Comparison of ENCODE assay signal across 8 cellular contexts in genomic region chr10:9305018-9305655, GRCh38.
DNase-seq lines count a peak whose midpoint lies in the region; ATAC-seq and TF ChIP-seq lines count a peak whose summit lies in the region.

No MANE protein-coding gene starts in this region.

- H3K36me3 ChIP-seq in SU-DHL-6 (ENCODE audit: low read length) (no peaks in the 10 kb centered on the region), vagina (no peaks in the 10 kb centered on the region), spleen (no peaks in the 10 kb centered on the region)

- H3K79me2 ChIP-seq in H9 (ENCODE audit: insufficient read depth, low read length) (no peaks in the 10 kb centered on the region), SU-DHL-6 (ENCODE audit: insufficient read depth, low read length) (no peaks in the 10 kb centered on the region)

- no peak overlapping the region for H3K56ac ChIP-seq in H9 (ENCODE audit: insufficient read length, low read depth, low read length)

- H3K9ac ChIP-seq in H9 (ENCODE audit: extremely low read depth, insufficient read length, low read length), result no peak overlapping the region
- H3K9ac ChIP-seq in SU-DHL-6 (ENCODE audit: low read length), result no peak overlapping the region

- no peak for ATAC-seq in HG03039 (IDR thresholded peaks at IDR 0.05; ENCODE audit: unreplicated experiment)

- TF ChIP-seq CTCF in AG10803 (conservative IDR thresholded peaks at IDR 0.05; ENCODE audit: low read length) (peak; percentile 59), H9 (conservative IDR thresholded peaks at IDR 0.05) (peak; percentile 69), SU-DHL-6 (IDR thresholded peaks at IDR 0.05; ENCODE audit: insufficient read depth, low read length, poor library complexity, severe bottlenecking) (peak; percentile 39), vagina (IDR thresholded peaks at IDR 0.05) (no peak), spleen (IDR thresholded peaks at IDR 0.05 in 8 of 11, conservative IDR thresholded peaks at IDR 0.05 in 3 of 11) (peak in 2 of 11 experiments; percentile 19 to 25)

- H3K36me3 Mint-ChIP-seq in H9 (ENCODE audit: insufficient read depth in 1 of 3, low read depth in 3 of 3), result no peaks in the 10 kb centered on the region

- no peak overlapping the region for H2AK5ac ChIP-seq in H9 (ENCODE audit: insufficient read length, low read length)

- H4K91ac ChIP-seq in H9 (ENCODE audit: insufficient read length, low read depth, low read length), result no peak overlapping the region

- no CpG with 5 or more reads among the region's 6 CpGs for WGBS in H9 (ENCODE audit: extremely low coverage, insufficient read length, low lambda C conversion rate)
- whole genome bisulfite sequencing in spleen, 5 donors, result 67 to 79% (median 76%) methylated on average over 6 of the region's 6 CpGs

- no peak overlapping the region for H3K4me3 Mint-ChIP-seq in H9

- H2BK12ac ChIP-seq in H9 (ENCODE audit: insufficient read length, low read depth, low read length), result no peak overlapping the region

- intact Hi-C loops in vagina (cut with DNase I) (no loop called here), spleen (cut with DNase I; ENCODE audit: low total_unique reads) (loop anchor here (10.0 kb wide), 2 partner anchors 1430 to 1780 kb away; no protein-coding TSS in a partner anchor)

- H3T11ph ChIP-seq in H9 (ENCODE audit: low read length), result no peak overlapping the region

- H2BK15ac ChIP-seq in H9 (ENCODE audit: low read depth, low read length), result no peak overlapping the region

- H3K4me1 ChIP-seq in H9 (ENCODE audit: insufficient read depth, low read length) (no peaks in the 10 kb centered on the region), vagina (no peaks in the 10 kb centered on the region), spleen (no peaks in the 10 kb centered on the region)

- H3K4me3 ChIP-seq in AG10803 (ENCODE audit: low read length) (no peak overlapping the region), SU-DHL-6 (ENCODE audit: insufficient read depth, low read length, poor library complexity, severe bottlenecking) (no peak overlapping the region), vagina (no peak overlapping the region), spleen (no peak overlapping the region)

- H3K4me1 Mint-ChIP-seq in H9, result no peaks in the 10 kb centered on the region

- TF ChIP-seq POLR2A in vagina (IDR thresholded peaks at IDR 0.05) (no peak), spleen (IDR thresholded peaks at IDR 0.05) (no peak)

- H3K9me3 Mint-ChIP-seq in H9, result no peaks in the 10 kb centered on the region

- H4K5ac ChIP-seq in H9 (ENCODE audit: insufficient read length, low read depth, low read length), result no peak overlapping the region

- H4K8ac ChIP-seq in H9 (replicated peaks; ENCODE audit: insufficient read length, low read depth, low read length), result no peak overlapping the region

- no peaks in the 10 kb centered on the region for H3K9me3 ChIP-seq in H9 (ENCODE audit: control insufficient read depth, low read depth, low read length)
- no peaks in the 10 kb centered on the region for H3K9me3 ChIP-seq in SU-DHL-6 (ENCODE audit: insufficient read depth, low read length)
- no peaks in the 10 kb centered on the region for H3K9me3 ChIP-seq in vagina
- no peaks in the 10 kb centered on the region for H3K9me3 ChIP-seq in spleen

- H3K4ac ChIP-seq in H9 (ENCODE audit: low read depth, low read length), result no peak overlapping the region

- H3K4me2 ChIP-seq in H9 (ENCODE audit: insufficient read depth, insufficient read length, low read length) (no peak overlapping the region), SU-DHL-6 (ENCODE audit: low read depth, low read length, poor library complexity, severe bottlenecking) (no peak overlapping the region)

- H3K27ac Mint-ChIP-seq in H9, result no peak overlapping the region

- H3K14ac ChIP-seq in H9 (ENCODE audit: insufficient read depth, low read length), result no peak overlapping the region

- H3K27me3 ChIP-seq in H9 (ENCODE audit: insufficient read depth, low read length) (no peaks in the 10 kb centered on the region), SU-DHL-6 (ENCODE audit: low read length) (no peaks in the 10 kb centered on the region), vagina (no peaks in the 10 kb centered on the region), spleen (replicated peaks in 1 of 7) (peaks cover 0 to 6% (median 0%) of the 10 kb centered on the region in 7 donors)

- H3K27ac ChIP-seq in H9 (ENCODE audit: insufficient read length, low read depth, low read length) (no peak overlapping the region), SU-DHL-6 (ENCODE audit: low read depth, low read length) (no peak overlapping the region), vagina (no peak overlapping the region), spleen (no peak overlapping the region)

- no peaks in the 10 kb centered on the region for H3K23me2 ChIP-seq in H9 (ENCODE audit: insufficient read length, low read depth, low read length, poor library complexity, severe bottlenecking)

- H4K20me1 ChIP-seq in H9 (ENCODE audit: control insufficient read depth, insufficient read depth, insufficient read length) (no peaks in the 10 kb centered on the region), SU-DHL-6 (ENCODE audit: low read depth, low read length) (no peaks in the 10 kb centered on the region)

- no peak overlapping the region for H3K23ac ChIP-seq in H9 (ENCODE audit: insufficient read length, low read depth, low read length)

- H3K18ac ChIP-seq in H9 (ENCODE audit: insufficient read length, low read depth, low read length), result no peak overlapping the region

- no peak overlapping the region for H2BK5ac ChIP-seq in H9 (ENCODE audit: insufficient read length, low read length)

- H3K27me3 Mint-ChIP-seq in H9 (ENCODE audit: low read depth), result no peaks in the 10 kb centered on the region; the same call in 1 of the 2 replicates

- no peaks in the 10 kb centered on the region for H3K79me1 ChIP-seq in H9 (ENCODE audit: insufficient read depth, low read depth, low read length, poor library complexity, severe bottlenecking)

- H2AFZ ChIP-seq in H9 (ENCODE audit: low read length) (no peak overlapping the region), SU-DHL-6 (ENCODE audit: low read depth, low read length, severe bottlenecking) (no peak overlapping the region)

- H3F3A ChIP-seq in SU-DHL-6 (ENCODE audit: insufficient read depth), result no peaks in the 10 kb centered on the region

- H2BK20ac ChIP-seq in H9 (ENCODE audit: low read depth, low read length, poor library complexity, severe bottlenecking), result no peak overlapping the region

- DNase-seq in AG10803 (ENCODE audit: low read depth) (peak; percentile 36), H9 (no peak), iris pigment epithelial cell (ENCODE audit: low read depth) (peak; percentile 23), vagina (ENCODE audit: extremely low spot score in 2 of 2) (no peak), spleen (no peak), amygdala (lab: John Stamatoyannopoulos, UW) (no peak)

- no peaks in the 10 kb centered on the region for H3K9me2 ChIP-seq in SU-DHL-6 (replicated peaks; ENCODE audit: insufficient read depth, low read length)

- no peak overlapping the region for H2BK120ac ChIP-seq in H9 (ENCODE audit: low read depth, low read length, poor library complexity, severe bottlenecking)

Comparison
In these comparisons a context has a peak if more than half of its experiments do, and no peak if none do; other contexts are left out.
1. DNase-seq: peak in AG10803 (single experiment) and iris pigment epithelial cell (single experiment); none in H9 (single experiment), vagina (0 of 2), spleen (single experiment) and amygdala (0 of 56).
2. CTCF ChIP-seq: peak in AG10803 (single experiment), H9 (single experiment) and SU-DHL-6 (single experiment); none in vagina (0 of 3).